In the genomic region with DNA sequence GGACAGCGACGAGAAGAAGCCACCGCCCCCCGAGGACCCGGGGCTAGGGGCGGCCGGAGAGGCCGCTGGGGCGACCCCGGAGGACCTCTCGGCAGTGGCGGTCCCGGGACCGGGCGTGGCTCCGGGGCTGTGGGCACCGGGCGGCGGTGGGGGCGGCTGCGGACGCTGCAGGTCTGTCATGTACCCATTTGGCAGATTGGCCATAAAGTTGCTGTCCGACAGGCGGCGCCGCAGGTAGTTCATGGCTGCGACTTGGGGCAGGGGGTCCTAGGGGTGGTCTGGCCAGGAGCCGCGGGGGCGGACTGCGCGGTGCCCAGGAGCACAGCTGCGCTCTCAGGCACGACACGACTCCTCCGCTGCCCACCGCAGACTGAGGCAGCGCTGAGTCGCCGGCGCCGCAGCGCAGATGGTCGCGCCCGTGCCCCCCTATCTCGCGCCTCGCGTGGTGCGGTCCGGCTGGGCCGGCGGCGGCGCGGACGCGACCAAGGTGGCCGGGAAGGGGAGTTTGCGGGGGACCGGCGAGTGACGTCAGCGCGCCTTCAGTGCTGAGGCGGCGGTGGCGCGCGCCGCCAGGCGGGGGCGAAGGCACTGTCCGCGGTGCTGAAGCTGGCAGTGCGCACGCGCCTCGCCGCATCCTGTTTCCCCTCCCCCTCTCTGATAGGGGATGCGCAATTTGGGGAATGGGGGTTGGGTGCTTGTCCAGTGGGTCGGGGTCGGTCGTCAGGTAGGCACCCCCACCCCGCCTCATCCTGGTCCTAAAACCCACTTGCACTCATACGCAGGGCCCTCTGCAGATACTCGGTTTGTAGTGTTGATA, we compare ENCODE assay signal across 8 cellular contexts. TPM values are rescaled to one million over a fixed set of nuclear protein-coding genes. Genes with fewer than 3 reads are reported as not detected.
DNase-seq lines count a peak whose midpoint lies in the region; FAIRE-seq and TF ChIP-seq lines count a peak whose summit lies in the region.

A gene (minus strand): TSS at position 372 of the 817 bp plus-strand sequence. CDS start 129 bp downstream, at position 243.

- peak; percentile 77 for DNase-seq in Calu3
- DNase-seq in GOT3 (lab: John Stamatoyannopoulos, UW), result peak; percentile 21
- peak; percentile 53 for DNase-seq in NCI-H128 (lab: John Stamatoyannopoulos, UW; ENCODE audit: unreplicated experiment)
- peak; percentile 77 for DNase-seq in T-helper 2 cell treated with Interferon-gamma antibody and Interleukin-4, amounts not matched to agents 5 μg/mL and 100 μg/mL, for 36 hours (ENCODE audit: low spot score)
- DNase-seq in amygdala (lab: John Stamatoyannopoulos, UW), result peak in 54 of 56 donors; percentile 1 to 82 (median 52)
- DNase-seq in right atrium auricular region (ENCODE audit: low spot score), result peak; percentile 73
- DNase-seq in urothelium cell line (ENCODE audit: low spot score), result peak; percentile 91

- peak; percentile 87 for FAIRE-seq in urothelium cell line (lab: Jason Lieb, UNC)

- H3K27ac ChIP-seq in right atrium auricular region (no peak within 1 kb of the TSS), rectal smooth muscle tissue (ENCODE audit: low read depth, low read length) (no peak within 1 kb of the TSS)

- H3K4me1 ChIP-seq in right atrium auricular region (peaks cover 0 to 5% of the 10 kb centered on the region in 2 donors), rectal smooth muscle tissue (ENCODE audit: control insufficient read depth, insufficient read depth, low read length) (no peaks in the 10 kb centered on the region)

- BruUV-seq in Calu3 (replicated peaks; lab: Mats Ljungman, UMichigan), result no TSS peak

- H3K9ac ChIP-seq in rectal smooth muscle tissue (ENCODE audit: low read length), result no peak within 1 kb of the TSS

- CTCF ChIA-PET in Calu3 (lab: Charles Lee), result no interaction called here

- H3K4me1 Mint-ChIP-seq in Calu3 (ENCODE audit: low read depth, unreplicated experiment), result peaks cover 8% of the 10 kb centered on the region
- H3K4me1 Mint-ChIP-seq in T-helper 2 cell treated with Interferon-gamma antibody and Interleukin-4, amounts not matched to agents 5 μg/mL and 100 μg/mL, for 36 hours (ENCODE audit: low read depth), result peaks cover 9% of the 10 kb centered on the region

- TF ChIP-seq CTCF in Calu3 (IDR thresholded peaks at IDR 0.05; ENCODE audit: unreplicated experiment) (no peak), right atrium auricular region (IDR thresholded peaks at IDR 0.05) (peak in 1 of 2 donors; percentile 56)

- H3K4me3 Mint-ChIP-seq in Calu3 (ENCODE audit: low read depth, unreplicated experiment), result peak within 1 kb of the TSS; percentile 26
- peak within 1 kb of the TSS; percentile 69 for H3K4me3 Mint-ChIP-seq in T-helper 2 cell treated with Interferon-gamma antibody and Interleukin-4, amounts not matched to agents 5 μg/mL and 100 μg/mL, for 36 hours

- H3K4me3 ChIP-seq in right atrium auricular region (peak within 1 kb of the TSS; percentile 25 to 44), rectal smooth muscle tissue (ENCODE audit: low read length) (peak within 1 kb of the TSS; percentile 52)

- peaks cover 19% of the 10 kb centered on the region for H3K36me3 Mint-ChIP-seq in Calu3 (ENCODE audit: insufficient read depth, unreplicated experiment)
- no peaks in the 10 kb centered on the region for H3K36me3 Mint-ChIP-seq in T-helper 2 cell treated with Interferon-gamma antibody and Interleukin-4, amounts not matched to agents 5 μg/mL and 100 μg/mL, for 36 hours (ENCODE audit: low read depth)

- H3K9me3 Mint-ChIP-seq in Calu3 (ENCODE audit: low read depth, unreplicated experiment), result no peaks in the 10 kb centered on the region
- H3K9me3 Mint-ChIP-seq in T-helper 2 cell treated with Interferon-gamma antibody and Interleukin-4, amounts not matched to agents 5 μg/mL and 100 μg/mL, for 36 hours, result no peaks in the 10 kb centered on the region

- H3K27me3 ChIP-seq in right atrium auricular region (no peaks in the 10 kb centered on the region), rectal smooth muscle tissue (ENCODE audit: control insufficient read depth, insufficient read depth, low read length) (no peaks in the 10 kb centered on the region)

- intact Hi-C loops in Calu3 (cut with micrococcal nuclease; ENCODE audit: unreplicated experiment), result loop anchor here (10.0 kb wide), 1 partner anchor 55 kb away; a partner anchor contains a TSS

- no peaks in the 10 kb centered on the region for H3K9me3 ChIP-seq in right atrium auricular region

- no peak within 1 kb of the TSS for H3K27ac Mint-ChIP-seq in Calu3 (ENCODE audit: unreplicated experiment)
- no peak within 1 kb of the TSS for H3K27ac Mint-ChIP-seq in T-helper 2 cell treated with Interferon-gamma antibody and Interleukin-4, amounts not matched to agents 5 μg/mL and 100 μg/mL, for 36 hours

- no peaks in the 10 kb centered on the region for H3K36me3 ChIP-seq in right atrium auricular region
- no peaks in the 10 kb centered on the region for H3K36me3 ChIP-seq in rectal smooth muscle tissue (ENCODE audit: control insufficient read depth, insufficient read depth, low read length)

- H3K27me3 Mint-ChIP-seq in Calu3 (ENCODE audit: unreplicated experiment), result peaks cover 70% of the 10 kb centered on the region
- H3K27me3 Mint-ChIP-seq in T-helper 2 cell treated with Interferon-gamma antibody and Interleukin-4, amounts not matched to agents 5 μg/mL and 100 μg/mL, for 36 hours (ENCODE audit: low read depth), result peaks cover 40% of the 10 kb centered on the region

RNA-seq across cellular contexts. Expression of the gene that starts here (rescaled TPM):
- total RNA-seq in Calu3 (2022) (0.21 TPM in 1 of 2 replicates, not detected in the other), right atrium auricular region (1 to 10 TPM; 6.4 to 7.0 TPM)

Comparison
In these comparisons a context has a peak if more than half of its experiments do, and no peak if none do; other contexts are left out.
1. Peak in DNase-seq in Calu3; RNA of the gene not detected or under 1 TPM.
2. DNase-seq: peak in every context shown above with its lines; median percentile 91 in urothelium cell line; 77 in Calu3; 77 in T-helper 2 cell treated with Interferon-gamma antibody and Interleukin-4, amounts not matched to agents 5 μg/mL and 100 μg/mL, for 36 hours; 73 in right atrium auricular region; 53 in NCI-H128; 52 in amygdala; 21 in GOT3.